11 cellular contexts compared by ENCODE assay signal in genomic region chr10:114551310-114551972, GRCh38.
DNase-seq lines count a peak whose midpoint lies in the region; ATAC-seq lines count a peak whose summit lies in the region.
"Had no signal": no experiment of that assay in that cellular context is flagged by ENCODE, and none has a peak within 500 bp of the region (broad histone marks: within the 10 kb centered on the region; RNA-seq: fewer than 3 reads in every experiment).

No MANE protein-coding gene starts in this region.

- no peak overlapping the region for H2BK5ac ChIP-seq in mesendoderm (ENCODE audit: low read length)

- no peak for ATAC-seq in HG03175 (IDR thresholded peaks at IDR 0.05; ENCODE audit: unreplicated experiment)
- no peak for ATAC-seq in stimulated activated memory B cell treated with anti-CD40 and anti-IgM and Interleukin-4, amounts not matched to agents 10 μg/mL and 1 μg/mL and 100 μg/mL, for 72 hours
- ATAC-seq: GM23338 had no signal

- no peaks in the 10 kb centered on the region for H3K36me3 Mint-ChIP-seq in stimulated activated memory B cell treated with anti-CD40 and anti-IgM and Interleukin-4, amounts not matched to agents 10 μg/mL and 1 μg/mL and 100 μg/mL, for 72 hours

- DNase-seq in COR-L47 (lab: John Stamatoyannopoulos, UW) (peak; percentile 54), NCI-H345 (lab: John Stamatoyannopoulos, UW) (peak; percentile 89), dermis microvascular lymphatic vessel endothelial cell (ENCODE audit: low read depth in 2 of 2) (peak; percentile 39 to 89), mesendoderm (peak; percentile 13), HPDE6-E6E7 (ENCODE audit: extremely low spot score) (no peak), midbrain (lab: John Stamatoyannopoulos, UW) (no peak)
- DNase-seq: activated CD4-positive, alpha-beta T cell treated with anti-CD3 and anti-CD28 coated beads for 4 hours had no signal

- H3K36me3 ChIP-seq in mesendoderm (ENCODE audit: control insufficient read depth, insufficient read depth, low read length): no peaks in the 10 kb centered on the region

- no peak overlapping the region for H4K8ac ChIP-seq in mesendoderm (ENCODE audit: low read depth, low read length)

- no peaks in the 10 kb centered on the region for H3K4me1 ChIP-seq in mesendoderm (ENCODE audit: control insufficient read depth, low read depth, low read length)

- no peak overlapping the region for H3K4me3 ChIP-seq in mesendoderm (ENCODE audit: low read length)
- H3K4me3 ChIP-seq: GM23338 had no signal

- no peak overlapping the region for H2AK5ac ChIP-seq in mesendoderm (ENCODE audit: low read length)

- no peak overlapping the region for H3K27ac ChIP-seq in mesendoderm (ENCODE audit: low read depth, low read length)

- H3K4me2 ChIP-seq in mesendoderm (ENCODE audit: low read length): no peak overlapping the region
- H3K4me2 ChIP-seq: GM23338 had no signal

- no CpG with 5 or more reads among the region's 6 CpGs for WGBS in mesendoderm (ENCODE audit: extremely low coverage, insufficient coverage, low lambda C conversion rate)

- no peaks in the 10 kb centered on the region for H3K79me1 ChIP-seq in mesendoderm (ENCODE audit: low read length)

- no peak overlapping the region for H3K4me3 Mint-ChIP-seq in stimulated activated memory B cell treated with anti-CD40 and anti-IgM and Interleukin-4, amounts not matched to agents 10 μg/mL and 1 μg/mL and 100 μg/mL, for 72 hours
- H3K4me3 Mint-ChIP-seq: B cell, GM23338 had no signal

- no peaks in the 10 kb centered on the region for H3K79me2 ChIP-seq in mesendoderm (ENCODE audit: control insufficient read depth, insufficient read depth, low read length)

- H3K56ac ChIP-seq in mesendoderm (ENCODE audit: low read length): no peak overlapping the region

- no peak overlapping the region for H3K23ac ChIP-seq in mesendoderm (ENCODE audit: low read length)

- no peak overlapping the region for H3K27ac Mint-ChIP-seq in stimulated activated memory B cell treated with anti-CD40 and anti-IgM and Interleukin-4, amounts not matched to agents 10 μg/mL and 1 μg/mL and 100 μg/mL, for 72 hours
- H3K27ac Mint-ChIP-seq: B cell, GM23338 had no signal

- H3K9me3 Mint-ChIP-seq in stimulated activated memory B cell treated with anti-CD40 and anti-IgM and Interleukin-4, amounts not matched to agents 10 μg/mL and 1 μg/mL and 100 μg/mL, for 72 hours: no peaks in the 10 kb centered on the region

- no peaks in the 10 kb centered on the region for H3K27me3 ChIP-seq in mesendoderm (ENCODE audit: insufficient read depth, low read length, poor library complexity)

- no peak overlapping the region for H3K4ac ChIP-seq in mesendoderm (ENCODE audit: low read depth, low read length)

- H4K5ac ChIP-seq in mesendoderm (ENCODE audit: low read length): no peak overlapping the region

- H2BK120ac ChIP-seq in mesendoderm (ENCODE audit: low read depth, low read length): no peak overlapping the region

- H2BK15ac ChIP-seq in mesendoderm (replicated peaks; ENCODE audit: low read depth): no peak overlapping the region

- no peak overlapping the region for H3K9ac ChIP-seq in mesendoderm (ENCODE audit: low read length)

- no peaks in the 10 kb centered on the region for H3K27me3 Mint-ChIP-seq in stimulated activated memory B cell treated with anti-CD40 and anti-IgM and Interleukin-4, amounts not matched to agents 10 μg/mL and 1 μg/mL and 100 μg/mL, for 72 hours
- H3K27me3 Mint-ChIP-seq: B cell had no signal

- no peak overlapping the region for H3K18ac ChIP-seq in mesendoderm (ENCODE audit: low read length)

- H3K4me1 Mint-ChIP-seq in stimulated activated memory B cell treated with anti-CD40 and anti-IgM and Interleukin-4, amounts not matched to agents 10 μg/mL and 1 μg/mL and 100 μg/mL, for 72 hours: peaks cover 8% of the 10 kb centered on the region
- H3K4me1 Mint-ChIP-seq: GM23338 had no signal

Comparison
In these comparisons a context has a peak if more than half of its experiments do, and no peak if none do; other contexts are left out.
1. DNase-seq: peak in COR-L47 (single experiment), NCI-H345 (single experiment), dermis microvascular lymphatic vessel endothelial cell (2 of 2) and mesendoderm (single experiment); none in HPDE6-E6E7 (single experiment) and midbrain (single experiment).